ENCODE assay signal across 19 cellular contexts in genomic region chr12:24198936-24199644, GRCh38.
DNase-seq lines count a peak whose midpoint lies in the region; ATAC-seq and TF ChIP-seq lines count a peak whose summit lies in the region.
"Had no signal": no experiment of that assay in that cellular context is flagged by ENCODE, and none has a peak within 500 bp of the region (broad histone marks: within the 10 kb centered on the region; RNA-seq: fewer than 3 reads in every experiment).

No MANE protein-coding gene starts in this region.

- H3F3A ChIP-seq in smooth muscle cell (ENCODE audit: low read depth), result no peaks in the 10 kb centered on the region

- H3K9me3 ChIP-seq in fibroblast of lung (ENCODE audit: control insufficient read depth, insufficient read depth, low read depth, low read length) (no peaks in the 10 kb centered on the region), smooth muscle cell (replicated peaks; ENCODE audit: low read depth) (no peaks in the 10 kb centered on the region)

- H3K4me2 ChIP-seq in fibroblast of lung (ENCODE audit: extremely low read depth, insufficient read depth, low read length) (peak overlapping the region; percentile 23), smooth muscle cell (no peak overlapping the region)
- H3K4me2 ChIP-seq: GM23338, PC-9 had no signal

- H3K4me1 ChIP-seq in fibroblast of lung (ENCODE audit: control insufficient read depth, extremely low read depth, insufficient read depth, low read length) (peaks cover 10% of the 10 kb centered on the region), smooth muscle cell (ENCODE audit: low read depth) (peaks cover 7% of the 10 kb centered on the region)

- no peaks in the 10 kb centered on the region for H3K36me3 ChIP-seq in fibroblast of lung (ENCODE audit: control insufficient read depth, insufficient read depth, low read length)
- H3K36me3 ChIP-seq in smooth muscle cell (ENCODE audit: low read depth), result no peaks in the 10 kb centered on the region
- H3K36me3 ChIP-seq: WERI-Rb-1 had no signal

- ATAC-seq in GM19351 (IDR thresholded peaks at IDR 0.05; ENCODE audit: unreplicated experiment) (peak; percentile 44), HG03378 (IDR thresholded peaks at IDR 0.05; ENCODE audit: unreplicated experiment) (no peak), esophagus mucosa (no peak)
- ATAC-seq: activated T-helper 17 cell treated with anti-CD3 and anti-CD28 coated beads, Interleukin-2, amount 50 U/mL, for 72 hours; GM23338 had no signal

- H2AFZ ChIP-seq in fibroblast of lung (ENCODE audit: low read length), result no peak overlapping the region
- no peak overlapping the region for H2AFZ ChIP-seq in smooth muscle cell (ENCODE audit: low read depth)
- H2AFZ ChIP-seq: GM23338, PC-9 had no signal

- no peak overlapping the region for H3K4me3 ChIP-seq in fibroblast of lung (replicated peaks in 1 of 4; ENCODE audit: control extremely low read depth in 1 of 4, insufficient read depth in 1 of 4, low read depth in 3 of 4, low read length in 4 of 4)
- no peak overlapping the region for H3K4me3 ChIP-seq in smooth muscle cell
- H3K4me3 ChIP-seq: GM23338, PC-9 had no signal

- no peak overlapping the region for H3K9ac ChIP-seq in fibroblast of lung (ENCODE audit: insufficient read depth, low read length)
- H3K9ac ChIP-seq in smooth muscle cell (ENCODE audit: low read depth), result no peak overlapping the region

- H3K27ac ChIP-seq in fibroblast of lung (ENCODE audit: insufficient read depth, low read length), result no peak overlapping the region
- H3K27ac ChIP-seq in smooth muscle cell (ENCODE audit: low read depth), result no peak overlapping the region
- H3K27ac ChIP-seq: PC-9, WERI-Rb-1 had no signal

- DNase-seq in Ammon's horn (ENCODE audit: low spot score) (peak; percentile 7), NCI-H446 treated with DMSO at 0.1 percent for 48 hours (lab: John Stamatoyannopoulos, UW) (peak; percentile 98), fibroblast of lung (ENCODE audit: low read depth in 2 of 2) (peak in 1 of 2 donors; percentile 85), retina (no peak), smooth muscle cell (lab: John Stamatoyannopoulos, UW; ENCODE audit: unreplicated experiment) (no peak)
- DNase-seq: amniotic stem cell; CD4-positive, alpha-beta T cell; cortex of kidney; EL; NCI-H1436 treated with DMSO at 0.1 percent for 48 hours; NCI-H510A treated with DMSO at 0.1 percent for 48 hours; PC-9; stimulated activated CD4-positive, alpha-beta T cell treated with anti-CD3 and anti-CD28 coated beads, Interleukin-15, amount 100 ng/mL, for 24 hours; WERI-Rb-1 had no signal

- H4K20me1 ChIP-seq in fibroblast of lung (ENCODE audit: control insufficient read depth, extremely low read depth, insufficient read depth, low read length) (no peaks in the 10 kb centered on the region), smooth muscle cell (ENCODE audit: low read depth) (no peaks in the 10 kb centered on the region)

- TF ChIP-seq CTCF in fibroblast of lung (conservative IDR thresholded peaks at IDR 0.05 in 1 of 2, IDR thresholded peaks at IDR 0.05 in 1 of 2; ENCODE audit: low read depth in 1 of 2, low read length in 2 of 2), result no peak
- no peak for TF ChIP-seq CTCF in smooth muscle cell (IDR thresholded peaks at IDR 0.05; ENCODE audit: borderline replicate concordance, insufficient read depth, poor library complexity, severe bottlenecking)

- WGBS in smooth muscle cell (ENCODE audit: low lambda C conversion rate), result 89% methylated on average over 11 of the region's 11 CpGs

- no peaks in the 10 kb centered on the region for H3K27me3 ChIP-seq in fibroblast of lung (ENCODE audit: control insufficient read depth, insufficient read depth, low read length)
- H3K27me3 ChIP-seq in smooth muscle cell (ENCODE audit: low read depth), result no peaks in the 10 kb centered on the region

- no peaks in the 10 kb centered on the region for H3K79me2 ChIP-seq in fibroblast of lung (ENCODE audit: control insufficient read depth, insufficient read depth, low read length)
- no peaks in the 10 kb centered on the region for H3K79me2 ChIP-seq in smooth muscle cell (ENCODE audit: low read depth)

Comparison
In these comparisons a context has a peak if more than half of its experiments do, and no peak if none do; other contexts are left out.
1. DNase-seq: peak in Ammon's horn (single experiment) and NCI-H446 treated with DMSO at 0.1 percent for 48 hours (single experiment); none in retina (single experiment) and smooth muscle cell (single experiment).